In the genomic region with DNA sequence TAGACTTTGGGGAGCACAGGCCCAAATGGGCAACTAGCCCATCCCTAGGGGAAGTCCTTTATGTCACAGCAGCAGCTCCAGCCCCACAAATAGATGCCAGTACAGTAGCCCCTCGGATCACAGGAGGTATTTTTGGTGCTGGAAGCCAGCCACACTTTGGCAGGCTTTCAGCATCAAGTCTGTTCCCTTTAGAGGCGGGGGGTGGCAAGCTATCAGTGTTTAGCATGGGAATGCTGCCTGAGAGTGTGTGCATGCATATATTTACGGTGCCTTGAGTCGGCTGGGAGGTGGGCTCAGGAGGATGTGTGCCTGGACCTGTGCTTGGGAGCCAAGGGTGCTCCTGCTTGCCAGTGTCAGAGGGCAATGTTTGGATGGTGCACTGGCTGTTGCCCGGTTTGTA, we compare ENCODE assay signal across 17 cellular contexts.
"Had no signal": no experiment of that assay in that cellular context is flagged by ENCODE, and none has a peak within 500 bp of the region (broad histone marks: within the 10 kb centered on the region; RNA-seq: fewer than 3 reads in every experiment).

No MANE protein-coding gene starts in this region.

- H3K4me1 ChIP-seq: uterus had no signal

- DNase-seq: effector memory CD8-positive, alpha-beta T cell; esophagus squamous epithelium; foreskin fibroblast; left colon; mammary epithelial cell; naive thymus-derived CD4-positive, alpha-beta T cell; nephron progenitor cell; right cardiac atrium; stimulated activated CD4-positive, alpha-beta T cell treated with anti-CD3 and anti-CD28 coated beads, Interleukin-2, amount 100 ng/mL, for 48 hours; stimulated activated naive CD8-positive, alpha-beta T cell treated with anti-CD3 and anti-CD28 coated beads, Interleukin-15, Interleukin-2, amounts not matched to agents 100 U/mL and 50 U/mL, for 24 hours; tibial artery; upper lobe of left lung; uterus had no signal

- H3K9me3 ChIP-seq: esophagus squamous epithelium, suprapubic skin, tibial artery, upper lobe of left lung, uterus had no signal

- H3K27me3 ChIP-seq: hepatocyte, suprapubic skin, tibial artery, upper lobe of left lung, uterus had no signal

- H3K4me3 ChIP-seq: esophagus squamous epithelium, hepatocyte, smooth muscle cell, suprapubic skin, tibial artery, upper lobe of left lung, uterus had no signal

- ATAC-seq: effector memory CD8-positive, alpha-beta T cell; left colon; naive thymus-derived CD4-positive, alpha-beta T cell; right cardiac atrium; stimulated activated effector memory CD8-positive, alpha-beta T cell treated with anti-CD3 and anti-CD28 coated beads, Interleukin-12 subunit alpha, Interleukin-12 subunit beta, amount 100 ng/mL, for 72 hours; stimulated activated naive CD8-positive, alpha-beta T cell treated with anti-CD3 and anti-CD28 coated beads, Interleukin-15, Interleukin-2, amounts not matched to agents 100 U/mL and 50 U/mL, for 24 hours had no signal

- H3K36me3 ChIP-seq: esophagus squamous epithelium, suprapubic skin, tibial artery, upper lobe of left lung, uterus had no signal

- H3K27ac ChIP-seq: esophagus squamous epithelium, hepatocyte, suprapubic skin, upper lobe of left lung, uterus had no signal
